In the genomic region with DNA sequence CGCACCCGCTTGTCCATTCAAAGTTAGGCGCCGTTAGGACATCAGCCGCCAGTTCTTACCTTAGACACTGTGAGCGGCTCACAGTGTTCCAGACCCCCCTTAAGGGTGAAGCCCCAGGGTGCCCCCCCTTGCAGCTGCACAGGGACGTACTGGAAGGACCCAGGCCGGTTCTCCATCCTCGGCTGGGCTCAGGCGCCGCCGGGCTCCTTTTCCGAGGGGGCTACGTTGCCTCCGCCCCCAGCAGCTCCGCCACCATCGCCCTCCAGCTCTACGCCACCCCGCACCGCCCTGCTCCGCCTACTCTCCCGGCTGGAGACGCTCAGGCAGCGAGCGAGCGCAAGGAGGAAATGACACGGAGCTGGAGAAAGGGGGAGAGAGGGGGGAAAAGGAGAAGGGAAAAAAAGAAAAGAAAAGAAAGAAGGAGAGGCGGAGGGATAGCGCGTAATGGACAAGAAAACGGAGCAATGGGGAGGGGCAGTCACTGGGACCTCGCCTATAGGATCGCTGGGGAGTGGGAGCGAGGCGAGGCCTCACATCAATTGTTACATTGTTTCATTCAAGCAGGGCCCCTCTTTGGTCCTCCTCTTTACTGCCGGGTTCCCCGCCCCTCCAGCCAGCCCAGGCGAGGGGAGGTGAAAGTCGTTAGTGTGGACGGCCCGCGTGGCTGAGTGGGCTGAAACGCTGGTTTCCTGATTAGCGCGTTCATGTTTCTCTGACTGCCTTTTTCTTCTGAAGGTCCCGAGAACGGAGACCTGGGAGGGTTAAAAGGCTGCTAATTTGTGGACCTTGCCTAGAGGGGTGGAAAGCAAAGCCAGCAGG, we compare ENCODE assay signal across 9 cellular contexts. TPM values are rescaled to one million over a fixed set of nuclear protein-coding genes. Genes with fewer than 3 reads are reported as not detected.
DNase-seq lines count a peak whose midpoint lies in the region; ATAC-seq and TF ChIP-seq lines count a peak whose summit lies in the region.
"Had no signal": no experiment of that assay in that cellular context is flagged by ENCODE, and none has a peak within 500 bp of the region (broad histone marks: within the 10 kb centered on the region; RNA-seq: fewer than 3 reads in every experiment).

A gene with protein sequence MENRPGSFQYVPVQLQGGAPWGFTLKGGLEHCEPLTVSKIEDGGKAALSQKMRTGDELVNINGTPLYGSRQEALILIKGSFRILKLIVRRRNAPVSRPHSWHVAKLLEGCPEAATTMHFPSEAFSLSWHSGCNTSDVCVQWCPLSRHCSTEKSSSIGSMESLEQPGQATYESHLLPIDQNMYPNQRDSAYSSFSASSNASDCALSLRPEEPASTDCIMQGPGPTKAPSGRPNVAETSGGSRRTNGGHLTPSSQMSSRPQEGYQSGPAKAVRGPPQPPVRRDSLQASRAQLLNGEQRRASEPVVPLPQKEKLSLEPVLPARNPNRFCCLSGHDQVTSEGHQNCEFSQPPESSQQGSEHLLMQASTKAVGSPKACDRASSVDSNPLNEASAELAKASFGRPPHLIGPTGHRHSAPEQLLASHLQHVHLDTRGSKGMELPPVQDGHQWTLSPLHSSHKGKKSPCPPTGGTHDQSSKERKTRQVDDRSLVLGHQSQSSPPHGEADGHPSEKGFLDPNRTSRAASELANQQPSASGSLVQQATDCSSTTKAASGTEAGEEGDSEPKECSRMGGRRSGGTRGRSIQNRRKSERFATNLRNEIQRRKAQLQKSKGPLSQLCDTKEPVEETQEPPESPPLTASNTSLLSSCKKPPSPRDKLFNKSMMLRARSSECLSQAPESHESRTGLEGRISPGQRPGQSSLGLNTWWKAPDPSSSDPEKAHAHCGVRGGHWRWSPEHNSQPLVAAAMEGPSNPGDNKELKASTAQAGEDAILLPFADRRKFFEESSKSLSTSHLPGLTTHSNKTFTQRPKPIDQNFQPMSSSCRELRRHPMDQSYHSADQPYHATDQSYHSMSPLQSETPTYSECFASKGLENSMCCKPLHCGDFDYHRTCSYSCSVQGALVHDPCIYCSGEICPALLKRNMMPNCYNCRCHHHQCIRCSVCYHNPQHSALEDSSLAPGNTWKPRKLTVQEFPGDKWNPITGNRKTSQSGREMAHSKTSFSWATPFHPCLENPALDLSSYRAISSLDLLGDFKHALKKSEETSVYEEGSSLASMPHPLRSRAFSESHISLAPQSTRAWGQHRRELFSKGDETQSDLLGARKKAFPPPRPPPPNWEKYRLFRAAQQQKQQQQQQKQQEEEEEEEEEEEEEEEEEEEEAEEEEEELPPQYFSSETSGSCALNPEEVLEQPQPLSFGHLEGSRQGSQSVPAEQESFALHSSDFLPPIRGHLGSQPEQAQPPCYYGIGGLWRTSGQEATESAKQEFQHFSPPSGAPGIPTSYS (N-terminal part only) (minus strand): TSS at position 352 of the 819 bp plus-strand sequence. CDS start 176 bp downstream, at position 176.

- H3K4me1 ChIP-seq in iPS-15b (ENCODE audit: control insufficient read depth, insufficient read depth, low read length) (peaks cover 2% of the 10 kb centered on the region), rectal smooth muscle tissue (ENCODE audit: control insufficient read depth, insufficient read depth, low read length) (no peaks in the 10 kb centered on the region)
- H3K4me1 ChIP-seq in effector memory CD4-positive, alpha-beta T cell (ENCODE audit: control insufficient read depth, insufficient read depth, low read length, poor library complexity, severe bottlenecking) = peaks cover 2% of the 10 kb centered on the region

- H3K9me3 ChIP-seq in iPS-15b (ENCODE audit: control insufficient read depth, insufficient read depth, low read length) = no peaks in the 10 kb centered on the region
- no peaks in the 10 kb centered on the region for H3K9me3 ChIP-seq in effector memory CD4-positive, alpha-beta T cell (ENCODE audit: control insufficient read depth, low read length)

- peak within 1 kb of the TSS; percentile 83 to 91 (median 85) for H3K4me3 Mint-ChIP-seq in brain

- in situ Hi-C loops in GM13977 (cut with MboI; ENCODE audit: low pct_unique_long_range_greater_than_20kb, low sequenced_read_pairs, unreplicated experiment) = no loop called here

- peaks cover 3% of the 10 kb centered on the region for H3K27me3 Mint-ChIP-seq in brain

- H3K4me3 ChIP-seq in iPS-15b (ENCODE audit: low read depth, low read length) = peak within 1 kb of the TSS; percentile 62
- H3K4me3 ChIP-seq in rectal smooth muscle tissue (ENCODE audit: low read length) = peak within 1 kb of the TSS; percentile 66
- no peak within 1 kb of the TSS for H3K4me3 ChIP-seq in effector memory CD4-positive, alpha-beta T cell (ENCODE audit: insufficient read depth, low read depth, low read length, poor library complexity, severe bottlenecking)
- H3K4me3 ChIP-seq: K562 had no signal

- TF ChIP-seq CTCF in brain (conservative IDR thresholded peaks at IDR 0.05) (no peak), GM13977 (IDR thresholded peaks at IDR 0.05; ENCODE audit: extremely low read depth, insufficient read depth, missing control alignments) (no peak)

- ATAC-seq in GM19351 (IDR thresholded peaks at IDR 0.05; ENCODE audit: unreplicated experiment) = no peak
- ATAC-seq: K562 had no signal

- H3K27me3 ChIP-seq in iPS-15b (ENCODE audit: control insufficient read depth, insufficient read depth, low read length) = no peaks in the 10 kb centered on the region
- H3K27me3 ChIP-seq in rectal smooth muscle tissue (ENCODE audit: control insufficient read depth, insufficient read depth, low read length) = peaks cover 4% of the 10 kb centered on the region
- H3K27me3 ChIP-seq in effector memory CD4-positive, alpha-beta T cell (replicated peaks; ENCODE audit: control insufficient read depth, insufficient read depth, low read length, poor library complexity, severe bottlenecking) = peaks cover 15% of the 10 kb centered on the region

- DNase-seq in HK-2 (ENCODE audit: unreplicated experiment) (peak; percentile 73), GM13977 (ENCODE audit: low spot score) (no peak)
- DNase-seq in effector memory CD4-positive, alpha-beta T cell = no peak
- DNase-seq in stimulated activated CD4-positive, alpha-beta T cell treated with anti-CD3 and anti-CD28 coated beads, Interleukin-2, amount 100 ng/mL, for 24 hours = no peak

- H3K4me1 Mint-ChIP-seq in brain = peaks cover 12% of the 10 kb centered on the region

- H3K36me3 ChIP-seq in iPS-15b (ENCODE audit: control insufficient read depth, insufficient read depth, low read length) = no peaks in the 10 kb centered on the region
- H3K36me3 ChIP-seq in rectal smooth muscle tissue (ENCODE audit: control insufficient read depth, insufficient read depth, low read length) = no peaks in the 10 kb centered on the region
- H3K36me3 ChIP-seq in effector memory CD4-positive, alpha-beta T cell (ENCODE audit: control insufficient read depth, insufficient read depth, low read length) = no peaks in the 10 kb centered on the region

- H3K27ac Mint-ChIP-seq in brain = peak within 1 kb of the TSS; percentile 56 to 97 (median 72)

- peak within 1 kb of the TSS; percentile 41 for H3K27ac ChIP-seq in rectal smooth muscle tissue (ENCODE audit: low read depth, low read length)
- H3K27ac ChIP-seq in effector memory CD4-positive, alpha-beta T cell (ENCODE audit: insufficient read depth, low read length, poor library complexity, severe bottlenecking) = no peak within 1 kb of the TSS

- H3K9ac ChIP-seq in iPS-15b (ENCODE audit: low read depth, low read length) (peak within 1 kb of the TSS; percentile 24), rectal smooth muscle tissue (ENCODE audit: low read length) (peak within 1 kb of the TSS; percentile 39)

- H3K9me3 Mint-ChIP-seq in brain = peaks cover 0 to 4% (median 0%) of the 10 kb centered on the region in 5 experiments

- no peaks in the 10 kb centered on the region for H3K36me3 Mint-ChIP-seq in brain

RNA-seq across cellular contexts. Expression of the gene that starts here (rescaled TPM):
- polyA plus RNA-seq in brain (ENCODE audit: insufficient read depth, low read depth, low replicate concordance) = 4.6 TPM
- polyA plus RNA-seq: K562 had no signal
